Comparison of ENCODE assay signal across 1 cellular context in genomic region chr7:144826248-144826647, GRCh38.
TF ChIP-seq lines count a peak whose summit lies in the region.

No MANE protein-coding gene starts in this region.

TF ChIP-seq in SK-N-SH treated with all-trans-retinoic acid at 6 μM for 48 hours, 23 proteins besides CTCF, POLR2A, EP300 and RAD21:
- TF ChIP-seq CSRNP3 (CRISPR knock-in tag; IDR thresholded peaks at IDR 0.05) (no peak), CREB5 (CRISPR knock-in tag; IDR thresholded peaks at IDR 0.05; ENCODE audit: low read depth) (no peak), ZNF70 (CRISPR knock-in tag; IDR thresholded peaks at IDR 0.05) (no peak)
